1 cellular context compared by ENCODE assay signal in the genomic region with DNA sequence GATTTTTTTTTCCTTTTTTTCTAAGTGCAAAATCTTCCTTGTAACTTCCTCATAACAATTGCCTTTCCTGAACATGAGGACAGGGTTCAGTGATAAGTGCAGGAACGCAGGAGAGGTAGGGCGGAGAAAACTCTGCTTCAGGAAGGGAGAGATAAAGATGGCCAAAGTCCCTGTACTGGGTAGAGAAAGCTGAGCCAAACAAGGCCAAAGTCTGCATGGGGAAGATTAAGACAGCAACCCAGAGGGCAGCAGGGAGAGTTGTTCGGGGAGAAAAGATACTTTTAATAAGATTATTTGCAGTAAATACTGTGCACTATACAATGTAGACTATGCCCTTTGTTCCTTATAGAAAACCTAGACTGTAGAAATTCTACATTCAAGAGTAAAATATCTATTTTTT.
A peak's percentile ranks its signal among the peaks of the same experiment; 100 is the strongest.
TF ChIP-seq lines count a peak whose summit lies in the region.

No MANE protein-coding gene starts in this region.

TF ChIP-seq in HepG2, 621 proteins besides CTCF, POLR2A, EP300 and RAD21 (continued from another document and continues in another):
- TF ChIP-seq IKZF5 (CRISPR knock-in tag; IDR thresholded peaks at IDR 0.05) (0 out of 2 replicates have a peak, but pooled peaks have one; percentile 70), POLR2G (IDR thresholded peaks at IDR 0.05; ENCODE audit: low read depth, low read length) (peak; percentile 61), TBX2 (CRISPR knock-in tag; IDR thresholded peaks at IDR 0.05; ENCODE audit: borderline replicate concordance) (0 out of 2 replicates have a peak, but pooled peaks have one; percentile 29), KMT2B (CRISPR knock-in tag; IDR thresholded peaks at IDR 0.05) (peak; percentile 41; the same call in 1 of the 2 replicates), FOXP1 (IDR thresholded peaks at IDR 0.05) (no peak), FOXP1 (CRISPR knock-in tag; IDR thresholded peaks at IDR 0.05) (peak; percentile 34; the same call in 1 of the 2 replicates), AHDC1 (CRISPR knock-in tag; IDR thresholded peaks at IDR 0.05; ENCODE audit: borderline replicate concordance) (peak; percentile 72; the same call in 1 of the 2 replicates), KLF16 (CRISPR knock-in tag; IDR thresholded peaks at IDR 0.05) (0 out of 4 replicates have a peak, but pooled peaks of 1 of the 2 experiments have one; percentile 40), ESRRA (CRISPR knock-in tag; IDR thresholded peaks at IDR 0.05; ENCODE audit: low read depth) (0 out of 2 replicates have a peak, but pooled peaks have one; percentile 57), RARG (CRISPR knock-in tag; IDR thresholded peaks at IDR 0.05; ENCODE audit: low read depth) (no peak), CREB1 (IDR thresholded peaks at IDR 0.05) (no peak), CREB1 (CRISPR knock-in tag; IDR thresholded peaks at IDR 0.05) (0 out of 2 replicates have a peak, but pooled peaks have one; percentile 41), RORA (CRISPR knock-in tag; IDR thresholded peaks at IDR 0.05) (no peak), KLF11 (CRISPR knock-in tag; IDR thresholded peaks at IDR 0.05) (0 out of 2 replicates have a peak, but pooled peaks have one; percentile 40), SAP130 (CRISPR knock-in tag; IDR thresholded peaks at IDR 0.05; ENCODE audit: low read depth) (peak; percentile 71), LCORL (IDR thresholded peaks at IDR 0.05) (no peak), LCORL (CRISPR knock-in tag; IDR thresholded peaks at IDR 0.05) (0 out of 2 replicates have a peak, but pooled peaks have one; percentile 35), ZNF292 (CRISPR knock-in tag; IDR thresholded peaks at IDR 0.05; ENCODE audit: borderline replicate concordance, low read depth) (peak; percentile 67; the same call in 1 of the 2 replicates), SIX1 (CRISPR knock-in tag; IDR thresholded peaks at IDR 0.05; ENCODE audit: borderline replicate concordance) (peak; percentile 81; the same call in 1 of the 2 replicates), MLLT10 (CRISPR knock-in tag; IDR thresholded peaks at IDR 0.05) (no peak), YEATS4 (CRISPR knock-in tag; IDR thresholded peaks at IDR 0.05; ENCODE audit: borderline replicate concordance) (peak; percentile 61; the same call in 1 of the 2 replicates), GMEB2 (CRISPR knock-in tag; IDR thresholded peaks at IDR 0.05; ENCODE audit: low read depth) (no peak), ZNF12 (CRISPR knock-in tag; IDR thresholded peaks at IDR 0.05) (peak; percentile 11; the same call in 1 of the 2 replicates), ZBTB33 (CRISPR knock-in tag; IDR thresholded peaks at IDR 0.05) (peak; percentile 24; the same call in 1 of the 2 replicates), ZFX (CRISPR knock-in tag; IDR thresholded peaks at IDR 0.05; ENCODE audit: low read depth) (peak; percentile 54; the same call in 1 of the 2 replicates), ZNF580 (CRISPR knock-in tag; IDR thresholded peaks at IDR 0.05; ENCODE audit: borderline replicate concordance, low read depth) (no peak), SALL1 (CRISPR knock-in tag; IDR thresholded peaks at IDR 0.05) (peak; percentile 67; the same call in 1 of the 2 replicates), THAP11 (CRISPR knock-in tag; IDR thresholded peaks at IDR 0.05) (peak; percentile 59), RBFOX2 (IDR thresholded peaks at IDR 0.05; ENCODE audit: low read depth, low read length) (no peak), KDM4B (CRISPR knock-in tag; IDR thresholded peaks at IDR 0.05) (peak; percentile 56; the same call in 1 of the 2 replicates), ELF3 (CRISPR knock-in tag; IDR thresholded peaks at IDR 0.05) (peak; percentile 97), BCL6 (CRISPR knock-in tag; IDR thresholded peaks at IDR 0.05) (peak; percentile 60), ZNF782 (CRISPR knock-in tag; IDR thresholded peaks at IDR 0.05; ENCODE audit: borderline replicate concordance) (no peak), KDM6A (CRISPR knock-in tag; IDR thresholded peaks at IDR 0.05; ENCODE audit: low read depth) (peak; percentile 89), ZNF766 (CRISPR knock-in tag; IDR thresholded peaks at IDR 0.05; ENCODE audit: borderline replicate concordance) (no peak), DMAP1 (CRISPR knock-in tag; IDR thresholded peaks at IDR 0.05) (peak; percentile 64)
- TF ChIP-seq, protein P1, sequence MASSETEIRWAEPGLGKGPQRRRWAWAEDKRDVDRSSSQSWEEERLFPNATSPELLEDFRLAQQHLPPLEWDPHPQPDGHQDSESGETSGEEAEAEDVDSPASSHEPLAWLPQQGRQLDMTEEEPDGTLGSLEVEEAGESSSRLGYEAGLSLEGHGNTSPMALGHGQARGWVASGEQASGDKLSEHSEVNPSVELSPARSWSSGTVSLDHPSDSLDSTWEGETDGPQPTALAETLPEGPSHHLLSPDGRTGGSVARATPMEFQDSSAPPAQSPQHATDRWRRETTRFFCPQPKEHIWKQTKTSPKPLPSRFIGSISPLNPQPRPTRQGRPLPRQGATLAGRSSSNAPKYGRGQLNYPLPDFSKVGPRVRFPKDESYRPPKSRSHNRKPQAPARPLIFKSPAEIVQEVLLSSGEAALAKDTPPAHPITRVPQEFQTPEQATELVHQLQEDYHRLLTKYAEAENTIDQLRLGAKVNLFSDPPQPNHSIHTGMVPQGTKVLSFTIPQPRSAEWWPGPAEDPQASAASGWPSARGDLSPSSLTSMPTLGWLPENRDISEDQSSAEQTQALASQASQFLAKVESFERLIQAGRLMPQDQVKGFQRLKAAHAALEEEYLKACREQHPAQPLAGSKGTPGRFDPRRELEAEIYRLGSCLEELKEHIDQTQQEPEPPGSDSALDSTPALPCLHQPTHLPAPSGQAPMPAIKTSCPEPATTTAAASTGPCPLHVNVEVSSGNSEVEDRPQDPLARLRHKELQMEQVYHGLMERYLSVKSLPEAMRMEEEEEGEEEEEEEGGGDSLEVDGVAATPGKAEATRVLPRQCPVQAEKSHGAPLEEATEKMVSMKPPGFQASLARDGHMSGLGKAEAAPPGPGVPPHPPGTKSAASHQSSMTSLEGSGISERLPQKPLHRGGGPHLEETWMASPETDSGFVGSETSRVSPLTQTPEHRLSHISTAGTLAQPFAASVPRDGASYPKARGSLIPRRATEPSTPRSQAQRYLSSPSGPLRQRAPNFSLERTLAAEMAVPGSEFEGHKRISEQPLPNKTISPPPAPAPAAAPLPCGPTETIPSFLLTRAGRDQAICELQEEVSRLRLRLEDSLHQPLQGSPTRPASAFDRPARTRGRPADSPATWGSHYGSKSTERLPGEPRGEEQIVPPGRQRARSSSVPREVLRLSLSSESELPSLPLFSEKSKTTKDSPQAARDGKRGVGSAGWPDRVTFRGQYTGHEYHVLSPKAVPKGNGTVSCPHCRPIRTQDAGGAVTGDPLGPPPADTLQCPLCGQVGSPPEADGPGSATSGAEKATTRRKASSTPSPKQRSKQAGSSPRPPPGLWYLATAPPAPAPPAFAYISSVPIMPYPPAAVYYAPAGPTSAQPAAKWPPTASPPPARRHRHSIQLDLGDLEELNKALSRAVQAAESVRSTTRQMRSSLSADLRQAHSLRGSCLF (CRISPR knock-in tag; IDR thresholded peaks at IDR 0.05; ENCODE audit: borderline replicate concordance): no peak
- TF ChIP-seq, protein P2, sequence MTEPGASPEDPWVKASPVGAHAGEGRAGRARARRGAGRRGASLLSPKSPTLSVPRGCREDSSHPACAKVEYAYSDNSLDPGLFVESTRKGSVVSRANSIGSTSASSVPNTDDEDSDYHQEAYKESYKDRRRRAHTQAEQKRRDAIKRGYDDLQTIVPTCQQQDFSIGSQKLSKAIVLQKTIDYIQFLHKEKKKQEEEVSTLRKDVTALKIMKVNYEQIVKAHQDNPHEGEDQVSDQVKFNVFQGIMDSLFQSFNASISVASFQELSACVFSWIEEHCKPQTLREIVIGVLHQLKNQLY (CRISPR knock-in tag; IDR thresholded peaks at IDR 0.05): peak; percentile 53; the same call in 1 of the 2 replicates
- TF ChIP-seq, protein P3, sequence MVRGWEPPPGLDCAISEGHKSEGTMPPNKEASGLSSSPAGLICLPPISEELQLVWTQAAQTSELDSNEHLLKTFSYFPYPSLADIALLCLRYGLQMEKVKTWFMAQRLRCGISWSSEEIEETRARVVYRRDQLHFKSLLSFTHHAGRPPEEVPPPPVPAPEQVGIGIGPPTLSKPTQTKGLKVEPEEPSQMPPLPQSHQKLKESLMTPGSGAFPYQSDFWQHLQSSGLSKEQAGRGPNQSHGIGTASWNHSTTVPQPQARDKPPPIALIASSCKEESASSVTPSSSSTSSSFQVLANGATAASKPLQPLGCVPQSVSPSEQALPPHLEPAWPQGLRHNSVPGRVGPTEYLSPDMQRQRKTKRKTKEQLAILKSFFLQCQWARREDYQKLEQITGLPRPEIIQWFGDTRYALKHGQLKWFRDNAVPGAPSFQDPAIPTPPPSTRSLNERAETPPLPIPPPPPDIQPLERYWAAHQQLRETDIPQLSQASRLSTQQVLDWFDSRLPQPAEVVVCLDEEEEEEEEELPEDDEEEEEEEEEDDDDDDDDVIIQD (CRISPR knock-in tag; IDR thresholded peaks at IDR 0.05; ENCODE audit: low read depth): peak; percentile 70; the same call in 1 of the 2 replicates
